8 cellular contexts compared by ENCODE assay signal in the genomic region with DNA sequence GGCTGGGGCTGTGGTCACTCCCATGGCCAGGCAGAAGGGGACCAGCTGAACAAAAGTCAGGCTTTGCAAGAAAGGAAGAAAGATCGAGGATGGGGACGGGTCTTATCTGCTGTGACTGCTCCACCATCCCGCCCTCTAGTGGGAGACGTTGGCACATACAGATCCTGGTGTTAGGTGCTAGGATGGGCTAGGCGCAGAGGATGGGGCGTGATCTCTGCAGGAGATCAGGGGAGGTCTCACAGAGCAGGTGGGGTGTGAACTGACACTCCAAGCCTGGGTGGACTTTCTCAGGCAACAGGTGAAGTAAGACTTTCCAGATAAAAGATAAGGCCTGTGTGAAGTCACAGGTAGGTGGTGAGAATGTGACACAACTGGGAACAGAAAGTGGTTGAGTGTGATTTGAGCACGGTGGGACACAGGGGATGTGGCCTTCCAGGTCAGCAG.
A peak's percentile ranks its signal among the peaks of the same experiment; 100 is the strongest.
DNase-seq lines count a peak whose midpoint lies in the region; ATAC-seq and TF ChIP-seq lines count a peak whose summit lies in the region.

No MANE protein-coding gene starts in this region.

- H3K27ac ChIP-seq in OCI-LY7 (ENCODE audit: low read depth, low read length, poor library complexity, severe bottlenecking) (no peak overlapping the region), body of pancreas (no peak overlapping the region), breast epithelium (no peak overlapping the region)

- H3K4me2 ChIP-seq in OCI-LY7 (ENCODE audit: low read length), result no peak overlapping the region

- peaks cover 0 to 18% of the 10 kb centered on the region in 2 donors for H3K36me3 Mint-ChIP-seq in naive B cell

- in situ Hi-C loops in GM13976 (cut with MboI; ENCODE audit: low sequenced_read_pairs, unreplicated experiment), result no loop called here

- H3K9me3 ChIP-seq in OCI-LY7 (ENCODE audit: low read length) (peaks cover 15% of the 10 kb centered on the region; the same call in 1 of the 2 replicates), body of pancreas (no peaks in the 10 kb centered on the region), breast epithelium (peaks cover 3 to 4% of the 10 kb centered on the region in 2 donors)

- H3K9me2 ChIP-seq in OCI-LY7 (ENCODE audit: insufficient read depth, low read length), result no peaks in the 10 kb centered on the region

- peaks cover 10 to 16% (median 14%) of the 10 kb centered on the region in 3 donors for H3K4me1 Mint-ChIP-seq in naive B cell

- DNase-seq in OCI-LY7 (ENCODE audit: low spot score) (peak; percentile 54), body of pancreas (peak; percentile 30 to 48 (median 38)), naive B cell (no peak), breast epithelium (ENCODE audit: low spot score in 2 of 2) (no peak), NCI-H446 treated with DMSO at 0.1 percent for 48 hours (lab: John Stamatoyannopoulos, UW) (no peak), GM13976 (ENCODE audit: low spot score) (no peak)
- no peak for DNase-seq in activated CD4-positive, CD25-positive, alpha-beta regulatory T cell treated with anti-CD3 and anti-CD28 coated beads, Interleukin-2, amount 50 U/mL, for 72 hours

- H3K27me3 Mint-ChIP-seq in naive B cell, result peaks cover 20 to 44% (median 35%) of the 10 kb centered on the region in 3 donors

- H3K36me3 ChIP-seq in OCI-LY7 (ENCODE audit: insufficient read depth, low read length), result no peaks in the 10 kb centered on the region
- H3K36me3 ChIP-seq in body of pancreas (replicated peaks in 1 of 2; ENCODE audit: insufficient read depth in 1 of 2, low read depth in 2 of 2), result no peaks in the 10 kb centered on the region
- H3K36me3 ChIP-seq in breast epithelium, result no peaks in the 10 kb centered on the region

- 12 to 18% methylated on average over 5 to 7 of the region's 7 CpGs for WGBS in body of pancreas, 2 donors

- H3K4me1 ChIP-seq in OCI-LY7 (ENCODE audit: insufficient read depth, low read length, poor library complexity, severe bottlenecking) (peaks cover 6% of the 10 kb centered on the region), body of pancreas (peaks cover 19% of the 10 kb centered on the region), breast epithelium (no peaks in the 10 kb centered on the region)

- no peaks in the 10 kb centered on the region for H3K79me2 ChIP-seq in OCI-LY7 (ENCODE audit: insufficient read depth, low read depth, low read length)

- no peaks in the 10 kb centered on the region for H4K20me1 ChIP-seq in OCI-LY7 (ENCODE audit: insufficient read depth, low read length)

- no peak overlapping the region for H3K4me3 ChIP-seq in OCI-LY7 (ENCODE audit: low read depth, low read length, poor library complexity, severe bottlenecking)
- H3K4me3 ChIP-seq in body of pancreas, result no peak overlapping the region
- no peak overlapping the region for H3K4me3 ChIP-seq in breast epithelium

- peaks cover 11 to 28% (median 17%) of the 10 kb centered on the region in 7 donors for H3K9me3 Mint-ChIP-seq in naive B cell

- POLR2A ChIA-PET in OCI-LY7 (lab: Charles Lee), result no interaction called here

- no peak for TF ChIP-seq POLR2A in body of pancreas (IDR thresholded peaks at IDR 0.05)
- TF ChIP-seq POLR2A in breast epithelium (IDR thresholded peaks at IDR 0.05), result no peak

- no peak overlapping the region for H3K27ac Mint-ChIP-seq in naive B cell

- no TSS peak for BruUV-seq in OCI-LY7 (replicated peaks; lab: Mats Ljungman, UMichigan)

- H3K27me3 ChIP-seq in body of pancreas (no peaks in the 10 kb centered on the region), breast epithelium (no peaks in the 10 kb centered on the region)

- intact Hi-C loops in OCI-LY7 (cut with micrococcal nuclease; ENCODE audit: unreplicated experiment) (no loop called here), body of pancreas (cut with DNase I) (no loop called here), breast epithelium (cut with DNase I; ENCODE audit: low total_unique reads) (loop anchor here (10.0 kb wide), 1 partner anchor 1811 kb away; no protein-coding TSS in a partner anchor)

- H3K4me3 Mint-ChIP-seq in naive B cell, result no peak overlapping the region

- CTCF ChIA-PET in OCI-LY7 (lab: Charles Lee; ENCODE audit: unreplicated experiment), result no interaction called here

- H2AFZ ChIP-seq in OCI-LY7 (ENCODE audit: low read length), result 0 out of 2 replicates have a peak overlapping the region, but pooled peaks have one; percentile 16

- TF ChIP-seq CTCF in GM12872 (IDR thresholded peaks at IDR 0.05; ENCODE audit: insufficient read depth, low read depth, low read length) (peak; percentile 60), OCI-LY7 (conservative IDR thresholded peaks at IDR 0.05; ENCODE audit: low read length) (peak; percentile 79), body of pancreas (IDR thresholded peaks at IDR 0.05) (peak in 6 of 7 experiments; percentile 31 to 50 (median 42)), breast epithelium (IDR thresholded peaks at IDR 0.05) (no peak), GM13976 (IDR thresholded peaks at IDR 0.05; ENCODE audit: borderline replicate concordance, control extremely low read depth, extremely low read depth, insufficient read depth, missing control alignments) (no peak)

- ATAC-seq in body of pancreas, result no peak
- ATAC-seq in naive B cell (ENCODE audit: low read depth in 2 of 2), result peak; percentile 44 to 46

Comparison
In these comparisons a context has a peak if more than half of its experiments do, and no peak if none do; other contexts are left out.
1. CTCF ChIP-seq: peak in GM12872 (single experiment), OCI-LY7 (single experiment) and body of pancreas (6 of 7); none in breast epithelium (0 of 3) and GM13976 (single experiment).
2. DNase-seq: peak in OCI-LY7 (single experiment) and body of pancreas (4 of 4); none in naive B cell (single experiment), activated CD4-positive, CD25-positive, alpha-beta regulatory T cell treated with anti-CD3 and anti-CD28 coated beads, Interleukin-2, amount 50 U/mL, for 72 hours (single experiment), breast epithelium (0 of 2), NCI-H446 treated with DMSO at 0.1 percent for 48 hours (single experiment) and GM13976 (single experiment).